In genomic region chr7:28408105-28408973, GRCh38 we compare ENCODE assay signal across 8 cellular contexts. TPM values are rescaled to one million over a fixed set of nuclear protein-coding genes. Genes with fewer than 3 reads are reported as not detected.
A peak's percentile ranks its signal among the peaks of the same experiment; 100 is the strongest.
DNase-seq lines count a peak whose midpoint lies in the region; ATAC-seq and TF ChIP-seq lines count a peak whose summit lies in the region.

No MANE protein-coding gene starts in this region.

- peak overlapping the region; percentile 47 for H3K4me3 ChIP-seq in Caco-2 (ENCODE audit: low read depth, low read length)
- H3K4me3 ChIP-seq in SK-N-MC: peak overlapping the region; percentile 88

- peak overlapping the region; percentile 89 for H3K27ac Mint-ChIP-seq in Caco-2 (ENCODE audit: unreplicated experiment)
- peak overlapping the region; percentile 84 for H3K27ac Mint-ChIP-seq in glutamatergic neuron (ENCODE audit: unreplicated experiment)
- H3K27ac Mint-ChIP-seq in osteocyte (ENCODE audit: unreplicated experiment): peak overlapping the region; percentile 44

- H3K36me3 ChIP-seq in Caco-2 (ENCODE audit: control insufficient read depth, insufficient read depth, low read length) (no peaks in the 10 kb centered on the region), SK-N-MC (ENCODE audit: insufficient read depth, low read length) (no peaks in the 10 kb centered on the region)

- peaks cover 9% of the 10 kb centered on the region for H3K4me1 Mint-ChIP-seq in Caco-2 (ENCODE audit: low read depth, unreplicated experiment)
- H3K4me1 Mint-ChIP-seq in glutamatergic neuron (ENCODE audit: low read depth, unreplicated experiment): peaks cover 3% of the 10 kb centered on the region
- H3K4me1 Mint-ChIP-seq in osteocyte (ENCODE audit: unreplicated experiment): peaks cover 27% of the 10 kb centered on the region

- no peaks in the 10 kb centered on the region; the same call in 1 of the 2 replicates for H3K27me3 ChIP-seq in Caco-2 (replicated peaks; ENCODE audit: control insufficient read depth, insufficient read depth, low read length)

- H3K4me3 Mint-ChIP-seq in Caco-2 (ENCODE audit: unreplicated experiment) (peak overlapping the region; percentile 85), glutamatergic neuron (ENCODE audit: unreplicated experiment) (peak overlapping the region; percentile 83), osteocyte (ENCODE audit: unreplicated experiment) (peak overlapping the region; percentile 52)

- no TSS peak for BruUV-seq in Caco-2 (replicated peaks; lab: Mats Ljungman, UMichigan)

- H3K9ac ChIP-seq in SK-N-MC (ENCODE audit: insufficient read length): no peak overlapping the region

- H3K27me3 Mint-ChIP-seq in Caco-2 (ENCODE audit: insufficient read depth, unreplicated experiment): no peaks in the 10 kb centered on the region
- H3K27me3 Mint-ChIP-seq in glutamatergic neuron (ENCODE audit: unreplicated experiment): peaks cover 17% of the 10 kb centered on the region
- peaks cover 3% of the 10 kb centered on the region for H3K27me3 Mint-ChIP-seq in osteocyte (ENCODE audit: unreplicated experiment)

- intact Hi-C loops in Caco-2 (cut with micrococcal nuclease; ENCODE audit: unreplicated experiment): loop anchor here (2.0 kb wide), 1 partner anchor 128 kb away; no protein-coding TSS in a partner anchor

- no peak overlapping the region for H3K27ac ChIP-seq in SK-N-MC

- H3K9me3 Mint-ChIP-seq in Caco-2 (ENCODE audit: unreplicated experiment): no peaks in the 10 kb centered on the region
- H3K9me3 Mint-ChIP-seq in glutamatergic neuron (ENCODE audit: unreplicated experiment): peaks cover 9% of the 10 kb centered on the region
- H3K9me3 Mint-ChIP-seq in osteocyte (ENCODE audit: unreplicated experiment): no peaks in the 10 kb centered on the region

- no peak for ATAC-seq in GM21381 (IDR thresholded peaks at IDR 0.05; ENCODE audit: unreplicated experiment)

- TF ChIP-seq CTCF in Caco-2 (IDR thresholded peaks at IDR 0.05; ENCODE audit: insufficient read depth in 1 of 2, low read depth in 1 of 2, low read length in 1 of 2, severe bottlenecking in 1 of 2, unreplicated experiment in 1 of 2) (no peak), glutamatergic neuron (IDR thresholded peaks at IDR 0.05; ENCODE audit: partially characterized antibody, unreplicated experiment) (no peak), osteocyte (IDR thresholded peaks at IDR 0.05) (no peak)

- H3K9me3 ChIP-seq in Caco-2 (no peaks in the 10 kb centered on the region), SK-N-MC (ENCODE audit: low read depth, low read length) (no peaks in the 10 kb centered on the region)

- DNase-seq in Caco-2 (no peak), SK-N-MC (ENCODE audit: low read depth, low spot score) (no peak), glutamatergic neuron (peak; percentile 43), osteocyte (ENCODE audit: extremely low spot score, unreplicated experiment) (no peak), SKM-1 (lab: John Stamatoyannopoulos, UW; ENCODE audit: unreplicated experiment) (no peak), NCI-H2227 treated with DMSO at 0.1 percent for 48 hours (lab: John Stamatoyannopoulos, UW) (no peak)
- DNase-seq in activated effector memory CD4-positive, alpha-beta T cell treated with anti-CD3 and anti-CD28 coated beads, Interleukin-2, amount 50 U/mL, for 16 hours: no peak

- peaks cover 5% of the 10 kb centered on the region for H3K4me1 ChIP-seq in Caco-2

- POLR2A ChIA-PET in Caco-2 (lab: Charles Lee): interaction anchor here (0.7 kb wide), 1 partner anchor 405 kb away, joined by 3 read pairs; no protein-coding TSS in a partner anchor

- CTCF ChIA-PET in Caco-2 (lab: Charles Lee): interaction anchor here (0.9 to 1.7 kb wide), 2 partner anchors 121 to 128 kb away, joined by 3 to 4 read pairs; no protein-coding TSS in a partner anchor

- peaks cover 6% of the 10 kb centered on the region for H3K36me3 Mint-ChIP-seq in Caco-2 (ENCODE audit: insufficient read depth, unreplicated experiment)
- H3K36me3 Mint-ChIP-seq in glutamatergic neuron (ENCODE audit: unreplicated experiment): no peaks in the 10 kb centered on the region
- H3K36me3 Mint-ChIP-seq in osteocyte (ENCODE audit: unreplicated experiment): no peaks in the 10 kb centered on the region

RNA-seq across cellular contexts. Expression of gene CREB5, which starts 4.0 kb away (rescaled TPM):
- total RNA-seq in Caco-2 (2022) (9.1 and 9.2 TPM in 2 replicates), glutamatergic neuron (ENCODE audit: unreplicated experiment) (50.4 TPM), osteocyte (6.5 and 7.5 TPM in 2 replicates)
